Comparison of ENCODE assay signal across 9 cellular contexts in the genomic region with DNA sequence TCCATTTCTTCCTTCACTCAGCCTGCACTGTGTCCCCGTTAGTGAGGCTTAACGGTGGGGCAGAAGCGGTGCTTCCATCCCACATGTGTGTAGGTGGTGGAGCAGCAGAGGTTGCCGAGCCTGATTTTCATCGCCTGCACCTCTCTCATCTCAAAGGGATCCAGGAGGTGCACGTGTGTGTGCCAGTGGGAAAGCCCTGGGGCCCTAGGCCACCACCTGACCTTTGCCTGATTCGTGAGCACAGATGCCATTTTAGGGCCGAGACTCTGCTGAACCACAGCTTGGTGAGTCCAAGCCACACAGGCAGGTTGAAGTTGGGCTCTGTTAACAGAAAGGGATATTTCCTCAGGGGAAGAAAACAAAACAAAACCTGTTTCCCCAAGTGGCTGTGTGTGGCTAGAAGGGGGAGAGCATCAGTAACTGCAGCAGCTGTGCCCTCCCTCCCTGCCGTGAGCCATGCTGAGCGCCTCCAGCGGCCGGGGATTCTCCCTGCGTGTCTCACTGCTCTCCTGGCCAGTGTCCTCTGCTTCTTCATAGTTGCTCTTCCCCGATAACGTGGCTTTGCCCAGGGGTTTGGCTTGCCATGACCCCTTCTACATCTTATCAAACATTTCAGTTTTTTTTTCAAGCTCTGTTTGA.
A peak's percentile ranks its signal among the peaks of the same experiment; 100 is the strongest.
DNase-seq lines count a peak whose midpoint lies in the region; ATAC-seq and TF ChIP-seq lines count a peak whose summit lies in the region.
"Had no signal": no experiment of that assay in that cellular context is flagged by ENCODE, and none has a peak within 500 bp of the region (broad histone marks: within the 10 kb centered on the region; RNA-seq: fewer than 3 reads in every experiment).

No MANE protein-coding gene starts in this region.

- POLR2A ChIA-PET in activated CD8-positive, alpha-beta T cell treated with anti-CD3 and anti-CD28 coated beads for 36 hours (lab: Charles Lee): no interaction called here

- no peaks in the 10 kb centered on the region for H3K27me3 Mint-ChIP-seq in activated CD8-positive, alpha-beta T cell treated with anti-CD3 and anti-CD28 coated beads for 36 hours

- H3K4me3 Mint-ChIP-seq in activated CD8-positive, alpha-beta T cell treated with anti-CD3 and anti-CD28 coated beads for 36 hours: peak overlapping the region; percentile 60
- no peak overlapping the region for H3K4me3 Mint-ChIP-seq in stimulated activated effector memory CD8-positive, alpha-beta T cell treated with anti-CD3 and anti-CD28 coated beads, Interleukin-12 subunit alpha, Interleukin-12 subunit beta, amount 100 ng/mL, for 72 hours

- CTCF ChIA-PET in activated CD8-positive, alpha-beta T cell treated with anti-CD3 and anti-CD28 coated beads for 36 hours (lab: Charles Lee): interaction anchor here (0.9 to 4.1 kb wide), 10 partner anchors 9 to 257 kb away, joined by 3 to 20 read pairs (median 4); no protein-coding TSS in a partner anchor

- H3K36me3 ChIP-seq in mesendoderm (ENCODE audit: control insufficient read depth, insufficient read depth, low read length): no peaks in the 10 kb centered on the region

- H2BK15ac ChIP-seq in mesendoderm (replicated peaks; ENCODE audit: low read depth): no peak overlapping the region

- no peak overlapping the region for H3K9ac ChIP-seq in mesendoderm (ENCODE audit: low read length)

- ATAC-seq in HG02759 (IDR thresholded peaks at IDR 0.05; ENCODE audit: unreplicated experiment) (peak; percentile 95), GM21619 (IDR thresholded peaks at IDR 0.05; ENCODE audit: unreplicated experiment) (no peak)
- ATAC-seq in activated CD8-positive, alpha-beta T cell treated with anti-CD3 and anti-CD28 coated beads for 36 hours: peak; percentile 89
- ATAC-seq in stimulated activated effector memory CD8-positive, alpha-beta T cell treated with anti-CD3 and anti-CD28 coated beads, Interleukin-12 subunit alpha, Interleukin-12 subunit beta, amount 100 ng/mL, for 72 hours: no peak
- ATAC-seq: Panc1 had no signal

- H3K79me2 ChIP-seq in mesendoderm (ENCODE audit: control insufficient read depth, insufficient read depth, low read length): no peaks in the 10 kb centered on the region

- H3K18ac ChIP-seq in mesendoderm (ENCODE audit: low read length): no peak overlapping the region

- H2BK5ac ChIP-seq in mesendoderm (ENCODE audit: low read length): no peak overlapping the region

- TF ChIP-seq CTCF in activated CD8-positive, alpha-beta T cell treated with anti-CD3 and anti-CD28 coated beads for 36 hours (IDR thresholded peaks at IDR 0.05): peak; percentile 30

- peak; percentile 36 for DNase-seq in NCI-H2107 treated with DMSO at 0.1 percent for 48 hours (lab: John Stamatoyannopoulos, UW; ENCODE audit: unreplicated experiment)
- DNase-seq in NCI-H2107 (lab: John Stamatoyannopoulos, UW): no peak
- peak; percentile 67 for DNase-seq in activated CD8-positive, alpha-beta T cell treated with anti-CD3 and anti-CD28 coated beads for 36 hours
- peak; percentile 68 for DNase-seq in mesendoderm
- no peak for DNase-seq in stimulated activated effector memory CD8-positive, alpha-beta T cell treated with anti-CD3 and anti-CD28 coated beads, Interleukin-12 subunit alpha, Interleukin-12 subunit beta, amount 100 ng/mL, for 72 hours (ENCODE audit: low spot score in 2 of 2)
- DNase-seq in NCI-H1092 (lab: John Stamatoyannopoulos, UW): no peak

- H4K5ac ChIP-seq in mesendoderm (ENCODE audit: low read length): no peak overlapping the region

- no peak overlapping the region for H3K27ac ChIP-seq in mesendoderm (ENCODE audit: low read depth, low read length)

- H3K36me3 Mint-ChIP-seq in activated CD8-positive, alpha-beta T cell treated with anti-CD3 and anti-CD28 coated beads for 36 hours (ENCODE audit: low read depth): peaks cover 31% of the 10 kb centered on the region
- peaks cover 23% of the 10 kb centered on the region for H3K36me3 Mint-ChIP-seq in stimulated activated effector memory CD8-positive, alpha-beta T cell treated with anti-CD3 and anti-CD28 coated beads, Interleukin-12 subunit alpha, Interleukin-12 subunit beta, amount 100 ng/mL, for 72 hours

- H2AK5ac ChIP-seq in mesendoderm (ENCODE audit: low read length): no peak overlapping the region

- no CpG with 5 or more reads among the region's 15 CpGs for WGBS in mesendoderm (ENCODE audit: extremely low coverage, insufficient coverage, low lambda C conversion rate)

- no peak overlapping the region for H4K8ac ChIP-seq in mesendoderm (ENCODE audit: low read depth, low read length)

- intact Hi-C loops in activated CD8-positive, alpha-beta T cell treated with anti-CD3 and anti-CD28 coated beads for 36 hours (cut with micrococcal nuclease): no loop called here

- peaks cover 44% of the 10 kb centered on the region for H3K4me1 Mint-ChIP-seq in activated CD8-positive, alpha-beta T cell treated with anti-CD3 and anti-CD28 coated beads for 36 hours (ENCODE audit: low read depth)
- peaks cover 40% of the 10 kb centered on the region for H3K4me1 Mint-ChIP-seq in stimulated activated effector memory CD8-positive, alpha-beta T cell treated with anti-CD3 and anti-CD28 coated beads, Interleukin-12 subunit alpha, Interleukin-12 subunit beta, amount 100 ng/mL, for 72 hours

- H3K23ac ChIP-seq in mesendoderm (ENCODE audit: low read length): no peak overlapping the region

- peaks cover 9% of the 10 kb centered on the region for H3K9me3 Mint-ChIP-seq in activated CD8-positive, alpha-beta T cell treated with anti-CD3 and anti-CD28 coated beads for 36 hours
- peaks cover 7% of the 10 kb centered on the region for H3K9me3 Mint-ChIP-seq in stimulated activated effector memory CD8-positive, alpha-beta T cell treated with anti-CD3 and anti-CD28 coated beads, Interleukin-12 subunit alpha, Interleukin-12 subunit beta, amount 100 ng/mL, for 72 hours

- no peak overlapping the region for H3K4me3 ChIP-seq in mesendoderm (ENCODE audit: low read length)

- H3K4ac ChIP-seq in mesendoderm (ENCODE audit: low read depth, low read length): no peak overlapping the region

- no peaks in the 10 kb centered on the region for H3K4me1 ChIP-seq in mesendoderm (ENCODE audit: control insufficient read depth, low read depth, low read length)

- H3K79me1 ChIP-seq in mesendoderm (ENCODE audit: low read length): no peaks in the 10 kb centered on the region

- H3K56ac ChIP-seq in mesendoderm (ENCODE audit: low read length): no peak overlapping the region

- H3K27me3 ChIP-seq in mesendoderm (ENCODE audit: insufficient read depth, low read length, poor library complexity): no peaks in the 10 kb centered on the region

- no peak overlapping the region for H2BK120ac ChIP-seq in mesendoderm (ENCODE audit: low read depth, low read length)

- H3K27ac Mint-ChIP-seq in activated CD8-positive, alpha-beta T cell treated with anti-CD3 and anti-CD28 coated beads for 36 hours: peak overlapping the region; percentile 82
- H3K27ac Mint-ChIP-seq in stimulated activated effector memory CD8-positive, alpha-beta T cell treated with anti-CD3 and anti-CD28 coated beads, Interleukin-12 subunit alpha, Interleukin-12 subunit beta, amount 100 ng/mL, for 72 hours: no peak overlapping the region

- H3K4me2 ChIP-seq in mesendoderm (ENCODE audit: low read length): no peak overlapping the region

Comparison
In these comparisons a context has a peak if more than half of its experiments do, and no peak if none do; other contexts are left out.
1. DNase-seq: peak in NCI-H2107 treated with DMSO at 0.1 percent for 48 hours (single experiment), activated CD8-positive, alpha-beta T cell treated with anti-CD3 and anti-CD28 coated beads for 36 hours (single experiment) and mesendoderm (single experiment); none in NCI-H2107 (single experiment), stimulated activated effector memory CD8-positive, alpha-beta T cell treated with anti-CD3 and anti-CD28 coated beads, Interleukin-12 subunit alpha, Interleukin-12 subunit beta, amount 100 ng/mL, for 72 hours (0 of 2) and NCI-H1092 (single experiment).
2. ATAC-seq: peak in HG02759 (single experiment) and activated CD8-positive, alpha-beta T cell treated with anti-CD3 and anti-CD28 coated beads for 36 hours (single experiment); none in GM21619 (single experiment) and stimulated activated effector memory CD8-positive, alpha-beta T cell treated with anti-CD3 and anti-CD28 coated beads, Interleukin-12 subunit alpha, Interleukin-12 subunit beta, amount 100 ng/mL, for 72 hours (single experiment).